12 cellular contexts compared by ENCODE assay signal in the genomic region with DNA sequence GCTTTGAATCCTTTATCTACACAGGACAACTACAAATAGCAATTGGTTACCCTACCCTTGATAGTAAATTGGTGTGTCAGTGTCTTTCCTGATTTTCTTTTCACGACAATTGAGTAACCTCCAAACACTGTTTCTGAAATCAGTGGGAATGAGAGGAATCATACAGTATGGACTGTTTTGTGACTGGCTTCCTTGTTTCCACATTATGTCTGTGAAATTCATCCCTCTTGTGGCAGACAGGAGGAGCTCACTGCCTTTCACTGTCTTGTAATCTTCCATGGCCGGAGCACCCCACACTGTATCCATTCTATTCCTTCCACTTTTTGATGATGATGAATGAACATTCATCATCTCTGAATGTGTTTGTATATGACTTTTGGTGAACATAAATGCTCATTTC.
DNase-seq lines count a peak whose midpoint lies in the region; ATAC-seq, FAIRE-seq and TF ChIP-seq lines count a peak whose summit lies in the region.
"Had no signal": no experiment of that assay in that cellular context is flagged by ENCODE, and none has a peak within 500 bp of the region (broad histone marks: within the 10 kb centered on the region; RNA-seq: fewer than 3 reads in every experiment).

No MANE protein-coding gene starts in this region.

- H3K4me2 ChIP-seq in DND-41 (ENCODE audit: insufficient read depth, low read length): no peak overlapping the region

- H3K36me3 Mint-ChIP-seq in activated CD4-positive, alpha-beta memory T cell treated with anti-CD3 and anti-CD28 coated beads, Interleukin-2, amount 10 ng/mL, durations not matched to agents 7 days and 5 days (ENCODE audit: low read depth): peaks cover 4% of the 10 kb centered on the region

- H3K27me3 Mint-ChIP-seq in activated CD4-positive, alpha-beta memory T cell treated with anti-CD3 and anti-CD28 coated beads, Interleukin-2, amount 10 ng/mL, durations not matched to agents 7 days and 5 days: peaks cover 48% of the 10 kb centered on the region

- no peak overlapping the region for H3K27ac ChIP-seq in DND-41 (ENCODE audit: low read length)
- H3K27ac ChIP-seq: parathyroid adenoma, SK-N-MC had no signal

- no peak overlapping the region for H2AFZ ChIP-seq in DND-41 (ENCODE audit: low read depth, low read length)
- H2AFZ ChIP-seq: parathyroid adenoma had no signal

- ATAC-seq in DND-41 (ENCODE audit: insufficient read depth, low read depth): no peak

- peaks cover 9% of the 10 kb centered on the region for H3K4me1 Mint-ChIP-seq in activated CD4-positive, alpha-beta memory T cell treated with anti-CD3 and anti-CD28 coated beads, Interleukin-2, amount 10 ng/mL, durations not matched to agents 7 days and 5 days

- no peaks in the 10 kb centered on the region for H3K79me2 ChIP-seq in DND-41 (ENCODE audit: insufficient read depth, low read length)
- H3K79me2 ChIP-seq: parathyroid adenoma had no signal

- H3K36me3 ChIP-seq in DND-41 (ENCODE audit: insufficient read depth, low read length): no peaks in the 10 kb centered on the region

- no peak overlapping the region for H3K4me3 ChIP-seq in DND-41 (ENCODE audit: low read depth in 1 of 2, low read length in 2 of 2)
- no peak overlapping the region for H3K4me3 ChIP-seq in LNCaP clone FGC (ENCODE audit: low read depth, low read length)
- no peak overlapping the region for H3K4me3 ChIP-seq in cardiac fibroblast (replicated peaks in 1 of 2; ENCODE audit: low read depth in 2 of 2, low read length in 2 of 2)
- H3K4me3 ChIP-seq: SK-N-MC had no signal

- no peak for FAIRE-seq in RCC 7860 (lab: Jason Lieb, UNC)

- H3K27ac Mint-ChIP-seq in activated CD4-positive, alpha-beta memory T cell treated with anti-CD3 and anti-CD28 coated beads, Interleukin-2, amount 10 ng/mL, durations not matched to agents 7 days and 5 days: no peak overlapping the region

- no peaks in the 10 kb centered on the region for H4K20me1 ChIP-seq in DND-41 (ENCODE audit: insufficient read depth, low read length)

- H3K27me3 ChIP-seq in DND-41 (ENCODE audit: insufficient read depth, low read length, poor library complexity): no peaks in the 10 kb centered on the region

- POLR2A ChIA-PET in activated CD4-positive, alpha-beta memory T cell treated with anti-CD3 and anti-CD28 coated beads, Interleukin-2, amount 10 ng/mL, durations not matched to agents 7 days and 5 days (lab: Charles Lee): interaction anchor here (0.5 kb wide), 1 partner anchor 421 kb away, joined by 3 read pairs; no protein-coding TSS in a partner anchor

- H3K9me3 ChIP-seq in DND-41 (ENCODE audit: insufficient read depth, low read length, severe bottlenecking): no peaks in the 10 kb centered on the region

- no peaks in the 10 kb centered on the region for H3K4me1 ChIP-seq in DND-41 (ENCODE audit: insufficient read depth, low read length)
- H3K4me1 ChIP-seq: parathyroid adenoma had no signal

- DNase-seq in DND-41: no peak
- DNase-seq in LNCaP clone FGC (ENCODE audit: low read depth): no peak
- DNase-seq in cardiac fibroblast (ENCODE audit: low read depth in 2 of 2): peak in 1 of 2 donors; percentile 18
- peak; percentile 30 to 48 for DNase-seq in lung microvascular endothelial cell (ENCODE audit: low read depth in 2 of 2)
- no peak for DNase-seq in LoVo (ENCODE audit: low spot score)
- no peak for DNase-seq in RCC 7860 (ENCODE audit: low spot score)
- DNase-seq in activated CD4-positive, alpha-beta memory T cell treated with anti-CD3 and anti-CD28 coated beads, Interleukin-2, amount 10 ng/mL, durations not matched to agents 7 days and 5 days: no peak
- no peak for DNase-seq in NCI-H2029 (lab: John Stamatoyannopoulos, UW)
- DNase-seq: caudate nucleus, NCI-H1048 had no signal

- H3K9ac ChIP-seq in DND-41 (ENCODE audit: low read depth, low read length): no peak overlapping the region
- H3K9ac ChIP-seq: parathyroid adenoma had no signal

- peak; percentile 32 for TF ChIP-seq CTCF in DND-41 (IDR thresholded peaks at IDR 0.05; ENCODE audit: borderline replicate concordance, extremely low read depth, low read length, poor library complexity, severe bottlenecking)
- peak; percentile 51 for TF ChIP-seq CTCF in LNCaP clone FGC (IDR thresholded peaks at IDR 0.05; ENCODE audit: control insufficient read depth, extremely low read depth, insufficient read depth)
- TF ChIP-seq CTCF in cardiac fibroblast (IDR thresholded peaks at IDR 0.05; ENCODE audit: low read depth, low read length): peak; percentile 15

- H3K9me3 Mint-ChIP-seq in activated CD4-positive, alpha-beta memory T cell treated with anti-CD3 and anti-CD28 coated beads, Interleukin-2, amount 10 ng/mL, durations not matched to agents 7 days and 5 days: no peaks in the 10 kb centered on the region

- H3K4me3 Mint-ChIP-seq in activated CD4-positive, alpha-beta memory T cell treated with anti-CD3 and anti-CD28 coated beads, Interleukin-2, amount 10 ng/mL, durations not matched to agents 7 days and 5 days: no peak overlapping the region

- CTCF ChIA-PET in activated CD4-positive, alpha-beta memory T cell treated with anti-CD3 and anti-CD28 coated beads, Interleukin-2, amount 10 ng/mL, durations not matched to agents 7 days and 5 days (lab: Charles Lee): interaction anchor here (1.2 to 1.3 kb wide), 2 partner anchors 41 kb away, joined by 4 read pairs; no protein-coding TSS in a partner anchor

Comparison
In these comparisons a context has a peak if more than half of its experiments do, and no peak if none do; other contexts are left out.
1. DNase-seq: peak in lung microvascular endothelial cell (2 of 2); none in DND-41 (single experiment), LNCaP clone FGC (single experiment), LoVo (single experiment), RCC 7860 (single experiment), activated CD4-positive, alpha-beta memory T cell treated with anti-CD3 and anti-CD28 coated beads, Interleukin-2, amount 10 ng/mL, durations not matched to agents 7 days and 5 days (single experiment) and NCI-H2029 (single experiment).
2. Peak in every context shown above with its lines, with median percentiles within 50 percentile points of each other: CTCF ChIP-seq.